ENCODE assay signal across 8 cellular contexts in the genomic region with DNA sequence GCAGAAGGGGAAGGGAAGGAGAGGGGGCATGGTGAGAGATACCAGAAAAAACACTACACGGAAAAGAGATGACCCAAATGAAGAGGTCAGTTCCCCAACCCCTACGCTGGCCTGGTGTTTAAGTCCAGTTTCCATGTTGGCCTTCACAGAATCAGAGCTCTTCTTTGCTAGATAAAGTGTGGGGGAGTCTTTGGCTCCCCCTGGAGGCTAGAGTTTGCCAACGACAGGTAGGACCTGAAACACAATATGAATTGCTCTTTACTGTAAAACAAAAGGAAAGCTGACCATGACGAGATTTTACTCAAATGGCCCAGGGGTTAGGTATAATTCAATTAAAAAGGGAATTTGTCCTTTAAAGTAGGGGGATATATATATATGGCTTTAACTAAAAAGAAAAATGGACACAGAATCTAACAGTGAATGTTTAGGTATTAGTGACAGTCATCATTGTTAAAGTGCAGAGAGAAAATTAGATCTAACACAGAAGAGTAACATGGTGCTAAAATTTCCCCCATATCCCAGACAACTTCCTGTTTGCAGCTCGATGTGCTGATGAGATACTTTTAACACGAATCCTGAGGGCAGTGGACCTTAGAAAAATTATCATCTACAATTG.
A peak's percentile ranks its signal among the peaks of the same experiment; 100 is the strongest.
DNase-seq lines count a peak whose midpoint lies in the region; ATAC-seq, FAIRE-seq and TF ChIP-seq lines count a peak whose summit lies in the region.

No MANE protein-coding gene starts in this region.

- H3K27ac ChIP-seq in Peyer's patch (no peak overlapping the region), small intestine (ENCODE audit: low read depth in 1 of 2, low read length in 1 of 2) (no peak overlapping the region)

- H3K36me3 ChIP-seq in Peyer's patch (no peaks in the 10 kb centered on the region), small intestine (ENCODE audit: control insufficient read depth in 2 of 2, insufficient read depth in 2 of 2, low read length in 2 of 2) (no peaks in the 10 kb centered on the region)

- TF ChIP-seq POLR2A in GM12891 (IDR thresholded peaks at IDR 0.05; ENCODE audit: low read depth, low read length) (no peak), Peyer's patch (IDR thresholded peaks at IDR 0.05) (no peak)

- 21 to 27% (median 23%) methylated on average over 6 of the region's 6 CpGs for WGBS in small intestine, 3 donors

- DNase-seq in AG10803 (ENCODE audit: low read depth) (peak; percentile 38), GM12891 (ENCODE audit: insufficient read length, low spot score) (peak; percentile 67), Peyer's patch (peak in 2 of 3 donors; percentile 34 to 82), germinal center (ENCODE audit: low spot score) (peak; percentile 64), small intestine (peak; percentile 71), T1000 (lab: John Stamatoyannopoulos, UW) (no peak)
- peak; percentile 15 to 16 for DNase-seq in activated T-helper 1 cell treated with anti-CD3 and anti-CD28 coated beads, Interleukin-2, amount 50 U/mL, for 16 hours (ENCODE audit: low read depth in 1 of 2, low spot score in 1 of 2)

- H3K27me3 ChIP-seq in Peyer's patch (no peaks in the 10 kb centered on the region), small intestine (ENCODE audit: control insufficient read depth in 2 of 2, insufficient read depth in 2 of 2, low read length in 2 of 2) (no peaks in the 10 kb centered on the region)

- H3K4me1 ChIP-seq in Peyer's patch, result no peaks in the 10 kb centered on the region
- H3K4me1 ChIP-seq in small intestine (ENCODE audit: control insufficient read depth in 2 of 2, insufficient read depth in 1 of 2, low read depth in 1 of 2, low read length in 1 of 2), result no peaks in the 10 kb centered on the region

- FAIRE-seq in GM12891 (lab: Jason Lieb, UNC) (peak; percentile 90), small intestine (lab: Jason Lieb, UNC) (no peak)

- TF ChIP-seq CTCF in AG10803 (conservative IDR thresholded peaks at IDR 0.05; ENCODE audit: low read length) (peak; percentile 81), Peyer's patch (IDR thresholded peaks at IDR 0.05) (peak in 4 of 6 experiments; percentile 63 to 75 (median 70))

- H3K9me3 ChIP-seq in Peyer's patch (no peaks in the 10 kb centered on the region), small intestine (ENCODE audit: control insufficient read depth, low read depth) (no peaks in the 10 kb centered on the region)

- H3K4me3 ChIP-seq in AG10803 (ENCODE audit: low read length) (no peak overlapping the region), Peyer's patch (no peak overlapping the region), small intestine (ENCODE audit: low read depth in 1 of 2, low read length in 2 of 2) (no peak overlapping the region)

- ATAC-seq in HG03520 (IDR thresholded peaks at IDR 0.05; ENCODE audit: unreplicated experiment), result peak; percentile 70

TF ChIP-seq in GM12891, 5 proteins besides CTCF, POLR2A, EP300 and RAD21:
- no peak for TF ChIP-seq POU2F2 (IDR thresholded peaks at IDR 0.05; ENCODE audit: low read depth, low read length)
- TF ChIP-seq TAF1 (IDR thresholded peaks at IDR 0.05; ENCODE audit: low read depth, low read length), result no peak
- TF ChIP-seq PAX5 (IDR thresholded peaks at IDR 0.05; ENCODE audit: insufficient read depth, low read length, severe bottlenecking), result no peak
- no peak for TF ChIP-seq POLR2AphosphoS5 (IDR thresholded peaks at IDR 0.05; ENCODE audit: low read depth, low read length)
- no peak for TF ChIP-seq SPI1 (IDR thresholded peaks at IDR 0.05; ENCODE audit: low read depth, low read length)
